In genomic region chr2:43568226-43568625, GRCh38 we compare ENCODE assay signal across 20 cellular contexts.
"Had no signal": no experiment of that assay in that cellular context is flagged by ENCODE, and none has a peak within 500 bp of the region (broad histone marks: within the 10 kb centered on the region; RNA-seq: fewer than 3 reads in every experiment).

No MANE protein-coding gene starts in this region.

- H3K4me3 Mint-ChIP-seq: mesothelial cell of epicardium, nephron had no signal

- H3K27ac ChIP-seq: brain microvascular endothelial cell, colonic mucosa, parathyroid adenoma, thoracic aorta, upper lobe of right lung had no signal

- ATAC-seq: left lobe of liver, sciatic nerve, upper lobe of right lung had no signal

- H3K27ac Mint-ChIP-seq: mesothelial cell of epicardium, nephron had no signal

- H2AFZ ChIP-seq: parathyroid adenoma had no signal

- H3K4me3 ChIP-seq: colonic mucosa, lung, smooth muscle cell, thoracic aorta, upper lobe of right lung had no signal

- H3K4me2 ChIP-seq: smooth muscle cell had no signal

- H3K9ac ChIP-seq: parathyroid adenoma had no signal

- H3K4me1 Mint-ChIP-seq: mesothelial cell of epicardium, nephron had no signal

- H3K27me3 ChIP-seq: brain microvascular endothelial cell, colonic mucosa, upper lobe of right lung had no signal

- H3K9me3 Mint-ChIP-seq: mesothelial cell of epicardium, nephron had no signal

- FAIRE-seq: endometrium, frontal cortex had no signal

- H3K9me3 ChIP-seq: colonic mucosa, thoracic aorta, upper lobe of right lung had no signal

- H3K36me3 ChIP-seq: colonic mucosa had no signal

- H3K4me1 ChIP-seq: colonic mucosa, parathyroid adenoma, upper lobe of right lung had no signal

- H3K79me2 ChIP-seq: parathyroid adenoma had no signal

- DNase-seq: activated effector memory CD4-positive, alpha-beta T cell treated with Interleukin-2 at 50 U/mL for 16 hours; aorta; brain microvascular endothelial cell; central memory CD4-positive, alpha-beta T cell; colonic mucosa; hypothalamus; islet precursor cell; Right ventricle myocardium superior; stimulated activated CD4-positive, alpha-beta T cell treated with anti-CD3 and anti-CD28 coated beads, Interleukin-4, amount 100 ng/mL, for 1 hour; upper lobe of right lung had no signal
